Comparison of ENCODE assay signal across 31 cellular contexts in the genomic region with DNA sequence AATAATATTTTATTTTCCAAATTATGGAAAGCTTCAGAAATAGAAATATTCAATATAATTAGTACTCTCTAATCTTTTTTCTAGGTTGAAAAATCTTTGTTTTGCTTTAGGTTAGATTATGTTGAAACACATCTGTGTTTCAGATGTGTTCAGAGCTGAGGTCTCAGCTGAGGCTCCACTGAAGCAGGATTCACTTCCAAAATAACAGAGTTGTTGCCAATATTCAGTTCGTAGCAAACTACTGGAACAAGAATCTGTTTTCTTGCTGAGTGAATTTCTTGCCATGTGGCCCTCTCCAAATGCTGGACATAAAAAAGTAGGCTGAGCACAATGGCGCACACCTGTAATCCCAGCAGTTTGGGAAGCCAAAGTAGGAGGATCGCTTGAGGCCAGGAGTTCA. TPM values are rescaled to one million over a fixed set of nuclear protein-coding genes. Genes with fewer than 3 reads are reported as not detected.
"Had no signal": no experiment of that assay in that cellular context is flagged by ENCODE, and none has a peak within 500 bp of the region (broad histone marks: within the 10 kb centered on the region; RNA-seq: fewer than 3 reads in every experiment).

No MANE protein-coding gene starts in this region.

- H3K36me3 ChIP-seq: adrenal gland, right lobe of liver, thoracic aorta had no signal

- H3K27me3 ChIP-seq: adrenal gland, body of pancreas, heart left ventricle, left lung, right lobe of liver had no signal

- H3K27ac ChIP-seq: adrenal gland, body of pancreas, left lung, right lobe of liver, skin epidermis, thoracic aorta, WERI-Rb-1 had no signal

- ATAC-seq: activated CD4-positive, CD25-positive, alpha-beta regulatory T cell treated with anti-CD3 and anti-CD28 coated beads, Interleukin-2, amount 50 U/mL, for 24 hours; body of pancreas; effector memory CD8-positive, alpha-beta T cell; esophagus mucosa; left lung; natural killer cell treated with Interleukin-12 subunit alpha and Interleukin-12 subunit beta and Interleukin-15 and Interleukin-18, amount 100 ng/mL, for 72 hours; right lobe of liver; stimulated activated effector memory CD8-positive, alpha-beta T cell treated with anti-CD3 and anti-CD28 coated beads, Interleukin-12 subunit alpha, Interleukin-12 subunit beta, amount 100 ng/mL, for 72 hours; T-helper 17 cell had no signal

- DNase-seq: activated CD4-positive, alpha-beta T cell treated with anti-CD3 and anti-CD28 coated beads for 48 hours; activated CD4-positive, alpha-beta T cell treated with anti-CD3 and anti-CD28 coated beads, Interleukin-2, amount 50 U/mL, for 48 hours; activated CD8-positive, alpha-beta memory T cell treated with anti-CD3 and anti-CD28 coated beads for 24 hours; activated effector memory CD4-positive, alpha-beta T cell treated with Interleukin-2 at 50 U/mL for 16 hours; activated naive CD4-positive, alpha-beta T cell treated with Interleukin-2 at 50 U/mL for 16 hours; adrenal gland; aorta; body of pancreas; cerebellar nuclear complex; cortex of kidney; effector memory CD8-positive, alpha-beta T cell; heart left ventricle; kidney glomerular epithelial cell; left lung; mucosa of descending colon; right lobe of liver; stimulated activated CD4-positive, alpha-beta T cell treated with anti-CD3 and anti-CD28 coated beads, Interleukin-4, amount 100 ng/mL, for 24 hours; T-helper 17 cell; T1000; WERI-Rb-1 had no signal

- H3K9me3 ChIP-seq: adrenal gland, body of pancreas, heart left ventricle, left lung, mucosa of descending colon, right lobe of liver, thoracic aorta had no signal

- H3K4me3 ChIP-seq: adrenal gland, body of pancreas, heart left ventricle, left lung, mucosa of descending colon, right lobe of liver, skin epidermis, thoracic aorta had no signal

- H3K4me1 ChIP-seq: adrenal gland had no signal

RNA-seq across cellular contexts. Expression of a gene that starts 8.8 kb away (rescaled TPM):
- total RNA-seq: adrenal gland, body of pancreas, esophagus mucosa, heart left ventricle, lung microvascular endothelial cell, mesenteric fat pad, mucosa of descending colon, myocyte, pulmonary artery endothelial cell, subcutaneous adipose tissue, thoracic aorta had no signal
